Comparison of ENCODE assay signal across 3 cellular contexts in genomic region chr14:89091781-89092180, GRCh38.
"Had no signal": no experiment of that assay in that cellular context is flagged by ENCODE, and none has a peak within 500 bp of the region (broad histone marks: within the 10 kb centered on the region; RNA-seq: fewer than 3 reads in every experiment).

No MANE protein-coding gene starts in this region.

- H3K4me3 ChIP-seq: GM12878 had no signal

- DNase-seq: GDM1, GF-D8 had no signal

- ATAC-seq: GM12878 had no signal
